In genomic region chr5:148107608-148108007, GRCh38 we compare ENCODE assay signal across 20 cellular contexts. TPM values are rescaled to one million over a fixed set of nuclear protein-coding genes. Genes with fewer than 3 reads are reported as not detected.
DNase-seq lines count a peak whose midpoint lies in the region; ATAC-seq and TF ChIP-seq lines count a peak whose summit lies in the region.
"Had no signal": no experiment of that assay in that cellular context is flagged by ENCODE, and none has a peak within 500 bp of the region (broad histone marks: within the 10 kb centered on the region; RNA-seq: fewer than 3 reads in every experiment).

No MANE protein-coding gene starts in this region.

- TF ChIP-seq RAD21 in HCT116 (IDR thresholded peaks at IDR 0.05; ENCODE audit: low read depth): peak; percentile 54

- TF ChIP-seq POLR2A in HCT116 (IDR thresholded peaks at IDR 0.05; ENCODE audit: borderline replicate concordance, extremely low read depth, insufficient read depth, insufficient read length): no peak

- no peaks in the 10 kb centered on the region for H3F3A ChIP-seq in PC-3 (ENCODE audit: low read length, unreplicated experiment)

- peak; percentile 62 for ATAC-seq in HCT116
- ATAC-seq in PC-3: peak; percentile 67
- no peak for ATAC-seq in GM21360 (IDR thresholded peaks at IDR 0.05; ENCODE audit: unreplicated experiment)
- no peak for ATAC-seq in HG02840 (IDR thresholded peaks at IDR 0.05; ENCODE audit: low FRiP score, unreplicated experiment)
- no peak for ATAC-seq in GM18907 (IDR thresholded peaks at IDR 0.05; ENCODE audit: unreplicated experiment)
- ATAC-seq: activated T-cell treated with anti-CD3 and anti-CD28 coated beads, Interleukin-2, amount 50 U/mL, for 4 hours; stimulated activated naive CD8-positive, alpha-beta T cell treated with anti-CD3 and anti-CD28 coated beads, Interleukin-15, Interleukin-2, amounts not matched to agents 100 U/mL and 50 U/mL, for 24 hours had no signal

- H3K27ac ChIP-seq in C4-2B: no peak overlapping the region
- no peak overlapping the region for H3K27ac ChIP-seq in HCT116 (ENCODE audit: low read depth, low read length)
- H3K27ac ChIP-seq in PC-3 (ENCODE audit: low read length): no peak overlapping the region
- H3K27ac ChIP-seq: parathyroid adenoma had no signal

- H3K4me2 ChIP-seq in HCT116 (ENCODE audit: low read length) (no peak overlapping the region), PC-3 (ENCODE audit: low read length) (no peak overlapping the region)

- H3K27me3 ChIP-seq in HCT116 (ENCODE audit: insufficient read depth, low read length) (no peaks in the 10 kb centered on the region), PC-3 (ENCODE audit: low read length) (no peaks in the 10 kb centered on the region)

- intact Hi-C loops in HCT116 (cut with micrococcal nuclease) (loop anchor here (5.0 kb wide), 1 partner anchor 250 kb away; no protein-coding TSS in a partner anchor), PC-3 (cut with micrococcal nuclease) (loop anchor here (1.0 kb wide), 3 partner anchors 158 to 250 kb away; no protein-coding TSS in a partner anchor)

- RAD21 ChIA-PET in HCT116 (lab: Charles Lee; ENCODE audit: low non-redundant PET in 1 of 2, low total read pairs in 2 of 2, uncharacterized antibody in 2 of 2, unreplicated experiment in 2 of 2): no interaction called here

- H3K9me2 ChIP-seq in HCT116 (ENCODE audit: insufficient read depth) (no peaks in the 10 kb centered on the region), PC-3 (replicated peaks; ENCODE audit: low read length) (no peaks in the 10 kb centered on the region)

- H3K4me1 ChIP-seq in HCT116 (ENCODE audit: control insufficient read depth in 1 of 2, insufficient read depth in 2 of 2, low read length in 2 of 2) (no peaks in the 10 kb centered on the region), PC-3 (ENCODE audit: insufficient read depth, low read length) (0 out of 2 replicates have a peak, but pooled peaks cover 5% of the 10 kb centered on the region)
- H3K4me1 ChIP-seq: parathyroid adenoma had no signal

- H3K9ac ChIP-seq in HCT116 (ENCODE audit: low read length) (no peak overlapping the region), PC-3 (ENCODE audit: low read length) (no peak overlapping the region)
- H3K9ac ChIP-seq: parathyroid adenoma had no signal

- no peak overlapping the region for H2AFZ ChIP-seq in HCT116 (ENCODE audit: low read depth, low read length, poor library complexity, severe bottlenecking)
- no peak overlapping the region for H2AFZ ChIP-seq in PC-3 (ENCODE audit: low read length)
- H2AFZ ChIP-seq: parathyroid adenoma had no signal

- no peak overlapping the region for H3K4me3 ChIP-seq in HCT116 (replicated peaks in 1 of 2; ENCODE audit: low read depth in 1 of 2, low read length in 2 of 2)
- H3K4me3 ChIP-seq in PC-3 (ENCODE audit: low read length): no peak overlapping the region
- H3K4me3 ChIP-seq in epithelial cell of proximal tubule (ENCODE audit: low read depth, low read length): no peak overlapping the region

- H4K20me1 ChIP-seq in HCT116 (ENCODE audit: insufficient read depth) (no peaks in the 10 kb centered on the region), PC-3 (ENCODE audit: low read length) (no peaks in the 10 kb centered on the region)

- CTCF ChIA-PET in HCT116 (lab: Charles Lee) (interaction anchor here (1.9 kb wide), 1 partner anchor 158 kb away, joined by 8 read pairs; no protein-coding TSS in a partner anchor), PC-3 (lab: Charles Lee) (interaction anchor here (0.6 to 1.0 kb wide), 4 partner anchors 17 to 250 kb away, joined by 3 to 15 read pairs (median 4); no protein-coding TSS in a partner anchor)

- H3K36me3 ChIP-seq in HCT116 (ENCODE audit: control insufficient read depth in 1 of 2, insufficient read depth in 2 of 2, low read length in 2 of 2) (no peaks in the 10 kb centered on the region), PC-3 (ENCODE audit: low read depth, low read length) (no peaks in the 10 kb centered on the region)

- DNase-seq in HCT116 (ENCODE audit: low read depth, low spot score): no peak
- DNase-seq in PC-3: peak; percentile 69
- no peak for DNase-seq in epithelial cell of proximal tubule (ENCODE audit: low read depth)
- no peak for DNase-seq in GF-D8 (lab: John Stamatoyannopoulos, UW)
- DNase-seq: activated CD4-positive, alpha-beta T cell treated with anti-CD3 and anti-CD28 coated beads, Interleukin-2, amount 50 U/mL, for 4 hours; activated naive CD8-positive, alpha-beta T cell treated with anti-CD3 and anti-CD28 coated beads, Interleukin-2, amount 10 ng/mL, durations not matched to agents 7 days and 5 days; activated T-cell treated with anti-CD3 and anti-CD28 coated beads, Interleukin-2, amount 50 U/mL, for 4 hours; AML-193; central memory CD4-positive, alpha-beta T cell; NCI-H1436; NCI-H510A; SHP77 treated with DMSO at 0.1 percent for 48 hours; stimulated activated naive CD8-positive, alpha-beta T cell treated with anti-CD3 and anti-CD28 coated beads, Interleukin-15, Interleukin-2, amounts not matched to agents 100 U/mL and 50 U/mL, for 24 hours; T-helper 9 cell had no signal

- peak; percentile 54 for TF ChIP-seq CTCF in C4-2B (conservative IDR thresholded peaks at IDR 0.05)
- TF ChIP-seq CTCF in HCT116 (IDR thresholded peaks at IDR 0.05 in 2 of 3, conservative IDR thresholded peaks at IDR 0.05 in 1 of 3; ENCODE audit: borderline replicate concordance in 1 of 3, insufficient read depth in 1 of 3, low read depth in 2 of 3, low read length in 2 of 3): no peak
- TF ChIP-seq CTCF in PC-3 (conservative IDR thresholded peaks at IDR 0.05; ENCODE audit: low read depth, low read length): peak; percentile 80
- TF ChIP-seq CTCF in epithelial cell of proximal tubule (conservative IDR thresholded peaks at IDR 0.05; ENCODE audit: low read depth, low read length): peak; percentile 43

- H3K9me3 ChIP-seq in HCT116 (ENCODE audit: control insufficient read depth in 1 of 2, insufficient read depth in 1 of 2, low read depth in 1 of 2, low read length in 2 of 2) (no peaks in the 10 kb centered on the region), PC-3 (ENCODE audit: low read length) (no peaks in the 10 kb centered on the region)

- H3K79me2 ChIP-seq in HCT116 (ENCODE audit: insufficient read depth, low read length) (no peaks in the 10 kb centered on the region), PC-3 (ENCODE audit: low read length) (no peaks in the 10 kb centered on the region)
- H3K79me2 ChIP-seq: parathyroid adenoma had no signal

- BruUV-seq in HCT116 (replicated peaks; lab: Mats Ljungman, UMichigan) (no TSS peak), PC-3 (replicated peaks; lab: Mats Ljungman, UMichigan) (no TSS peak)

- POLR2A ChIA-PET in HCT116 (lab: Charles Lee): no interaction called here
- POLR2A ChIA-PET in PC-3 (lab: Charles Lee; ENCODE audit: unreplicated experiment): no interaction called here

TF ChIP-seq in HCT116, 20 proteins besides CTCF, POLR2A, EP300 and RAD21:
- no peak for TF ChIP-seq EZH2phosphoT487 (IDR thresholded peaks at IDR 0.05; ENCODE audit: borderline replicate concordance)
- no peak for TF ChIP-seq EGR1 (IDR thresholded peaks at IDR 0.05; ENCODE audit: low read depth)
- TF ChIP-seq YY1 (IDR thresholded peaks at IDR 0.05; ENCODE audit: extremely low read depth, insufficient replicate concordance, low read depth, low read length): no peak
- TF ChIP-seq, protein P1, sequence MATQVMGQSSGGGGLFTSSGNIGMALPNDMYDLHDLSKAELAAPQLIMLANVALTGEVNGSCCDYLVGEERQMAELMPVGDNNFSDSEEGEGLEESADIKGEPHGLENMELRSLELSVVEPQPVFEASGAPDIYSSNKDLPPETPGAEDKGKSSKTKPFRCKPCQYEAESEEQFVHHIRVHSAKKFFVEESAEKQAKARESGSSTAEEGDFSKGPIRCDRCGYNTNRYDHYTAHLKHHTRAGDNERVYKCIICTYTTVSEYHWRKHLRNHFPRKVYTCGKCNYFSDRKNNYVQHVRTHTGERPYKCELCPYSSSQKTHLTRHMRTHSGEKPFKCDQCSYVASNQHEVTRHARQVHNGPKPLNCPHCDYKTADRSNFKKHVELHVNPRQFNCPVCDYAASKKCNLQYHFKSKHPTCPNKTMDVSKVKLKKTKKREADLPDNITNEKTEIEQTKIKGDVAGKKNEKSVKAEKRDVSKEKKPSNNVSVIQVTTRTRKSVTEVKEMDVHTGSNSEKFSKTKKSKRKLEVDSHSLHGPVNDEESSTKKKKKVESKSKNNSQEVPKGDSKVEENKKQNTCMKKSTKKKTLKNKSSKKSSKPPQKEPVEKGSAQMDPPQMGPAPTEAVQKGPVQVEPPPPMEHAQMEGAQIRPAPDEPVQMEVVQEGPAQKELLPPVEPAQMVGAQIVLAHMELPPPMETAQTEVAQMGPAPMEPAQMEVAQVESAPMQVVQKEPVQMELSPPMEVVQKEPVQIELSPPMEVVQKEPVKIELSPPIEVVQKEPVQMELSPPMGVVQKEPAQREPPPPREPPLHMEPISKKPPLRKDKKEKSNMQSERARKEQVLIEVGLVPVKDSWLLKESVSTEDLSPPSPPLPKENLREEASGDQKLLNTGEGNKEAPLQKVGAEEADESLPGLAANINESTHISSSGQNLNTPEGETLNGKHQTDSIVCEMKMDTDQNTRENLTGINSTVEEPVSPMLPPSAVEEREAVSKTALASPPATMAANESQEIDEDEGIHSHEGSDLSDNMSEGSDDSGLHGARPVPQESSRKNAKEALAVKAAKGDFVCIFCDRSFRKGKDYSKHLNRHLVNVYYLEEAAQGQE (IDR thresholded peaks at IDR 0.05; ENCODE audit: low read depth): no peak
- TF ChIP-seq JUND (IDR thresholded peaks at IDR 0.05): no peak

RNA-seq across cellular contexts. Expression of gene SPINK5, which starts 43.8 kb away (rescaled TPM):
- not detected for total RNA-seq in HCT116 (2021; ENCODE audit: unreplicated experiment)
- polyA plus RNA-seq in HCT116 (2012): 0.01 TPM in 1 of 2 replicates, not detected in the other
- total RNA-seq in PC-3 (2014; rRNA removed): not detected in 2 replicates
- not detected in 2 replicates for total RNA-seq in epithelial cell of proximal tubule
- total RNA-seq: activated naive CD8-positive, alpha-beta T cell treated with anti-CD3 and anti-CD28 coated beads, Interleukin-2, amount 10 ng/mL, durations not matched to agents 7 days and 5 days; activated T-cell treated with anti-CD3 and anti-CD28 coated beads, Interleukin-2, amount 50 U/mL, for 4 hours; frontal cortex had no signal

Comparison
In these comparisons a context has a peak if more than half of its experiments do, and no peak if none do; other contexts are left out.
1. CTCF ChIP-seq: peak in C4-2B (single experiment), PC-3 (single experiment) and epithelial cell of proximal tubule (single experiment); none in HCT116 (0 of 3).
2. ATAC-seq: peak in HCT116 (single experiment) and PC-3 (single experiment); none in GM21360 (single experiment), HG02840 (single experiment) and GM18907 (single experiment).